8 cellular contexts compared by ENCODE assay signal in genomic region chr12:54417712-54418440, GRCh38. TPM values are rescaled to one million over a fixed set of nuclear protein-coding genes. Genes with fewer than 3 reads are reported as not detected.
A peak's percentile ranks its signal among the peaks of the same experiment; 100 is the strongest.
DNase-seq lines count a peak whose midpoint lies in the region; ATAC-seq, FAIRE-seq and TF ChIP-seq lines count a peak whose summit lies in the region.

No MANE protein-coding gene starts in this region.

- H3K9me3 Mint-ChIP-seq in endothelial cell (ENCODE audit: unreplicated experiment) (no peaks in the 10 kb centered on the region), neural progenitor cell (no peaks in the 10 kb centered on the region)

- H3K4me3 ChIP-seq in SJSA1 (peak overlapping the region; percentile 93), neural progenitor cell (peak overlapping the region; percentile 86)

- H2AFZ ChIP-seq in neural progenitor cell (replicated peaks) = no peak overlapping the region

- peaks cover 19% of the 10 kb centered on the region for H3F3A ChIP-seq in neural progenitor cell (ENCODE audit: low read depth)

- H3K4me1 Mint-ChIP-seq in endothelial cell (ENCODE audit: unreplicated experiment) (peaks cover 73% of the 10 kb centered on the region), neural progenitor cell (peaks cover 34% of the 10 kb centered on the region)

- H3K27me3 Mint-ChIP-seq in endothelial cell (ENCODE audit: unreplicated experiment) (peaks cover 23% of the 10 kb centered on the region), neural progenitor cell (ENCODE audit: insufficient read depth, low read depth) (peaks cover 17% of the 10 kb centered on the region)

- H3K27ac ChIP-seq in SJSA1 (peak overlapping the region; percentile 83), neural progenitor cell (no peak overlapping the region)

- H3K4me1 ChIP-seq in SJSA1 (replicated peaks) = peaks cover 63% of the 10 kb centered on the region
- H3K4me1 ChIP-seq in neural progenitor cell = peaks cover 34% of the 10 kb centered on the region

- H3K4me3 Mint-ChIP-seq in endothelial cell (ENCODE audit: unreplicated experiment) (peak overlapping the region; percentile 99), neural progenitor cell (peak overlapping the region; percentile 95)

- H3K9me3 ChIP-seq in SJSA1 (replicated peaks) = no peaks in the 10 kb centered on the region
- no peaks in the 10 kb centered on the region for H3K9me3 ChIP-seq in neural progenitor cell (ENCODE audit: low read depth)

- H3K79me2 ChIP-seq in neural progenitor cell (ENCODE audit: low read depth) = peaks cover 57% of the 10 kb centered on the region

- peak overlapping the region; percentile 69 for H3K9ac ChIP-seq in neural progenitor cell

- H3K27me3 ChIP-seq in SJSA1 (replicated peaks) (no peaks in the 10 kb centered on the region), neural progenitor cell (no peaks in the 10 kb centered on the region)

- H4K20me1 ChIP-seq in neural progenitor cell (ENCODE audit: low read depth) = peaks cover 25% of the 10 kb centered on the region

- peak overlapping the region; percentile 92 for H3K4me2 ChIP-seq in neural progenitor cell

- peak overlapping the region; percentile 95 for H3K27ac Mint-ChIP-seq in endothelial cell (ENCODE audit: unreplicated experiment)
- peak overlapping the region; percentile 94 for H3K27ac Mint-ChIP-seq in neural progenitor cell

- FAIRE-seq in D721Med (lab: Jason Lieb, UNC) = no peak

- H3K36me3 ChIP-seq in SJSA1 (peaks cover 20% of the 10 kb centered on the region), neural progenitor cell (no peaks in the 10 kb centered on the region)

- DNase-seq in CMK (ENCODE audit: low read depth) (peak; percentile 53), SJSA1 (ENCODE audit: low read depth in 1 of 2, low spot score in 2 of 2) (no peak), endothelial cell (ENCODE audit: low spot score) (peak; percentile 53), neural progenitor cell (ENCODE audit: low spot score) (peak; percentile 53), cerebellum (ENCODE audit: low spot score) (no peak), D721Med (ENCODE audit: insufficient read length, low spot score) (no peak), mucosa of gallbladder (ENCODE audit: low spot score) (no peak)

- TF ChIP-seq CTCF in endothelial cell (IDR thresholded peaks at IDR 0.05; ENCODE audit: unreplicated experiment) (no peak), neural progenitor cell (IDR thresholded peaks at IDR 0.05) (no peak), D721Med (IDR thresholded peaks at IDR 0.05; ENCODE audit: insufficient read depth, missing control alignments) (no peak)

- ATAC-seq in GM21529 (IDR thresholded peaks at IDR 0.05; ENCODE audit: unreplicated experiment) = no peak

- H3K36me3 Mint-ChIP-seq in endothelial cell (ENCODE audit: low read depth, unreplicated experiment) = peaks cover 17% of the 10 kb centered on the region
- no peaks in the 10 kb centered on the region for H3K36me3 Mint-ChIP-seq in neural progenitor cell

RNA-seq across cellular contexts. Expression of gene ITGA5, which starts 1.2 kb away (rescaled TPM):
- 78.9 and 99.4 TPM in 2 replicates for total RNA-seq in SJSA1 (2014; rRNA removed; shearing (Covaris generic))
- total RNA-seq in endothelial cell (ENCODE audit: unreplicated experiment) (688 TPM), neural progenitor cell (ENCODE audit: low replicate concordance) (37.7 and 70.8 TPM in 2 replicates), cerebellum (9.9 TPM), mucosa of gallbladder (39.3 TPM)

RNA-seq across cellular contexts. Expression of gene ZNF385A, which starts 33.3 kb away (rescaled TPM):
- total RNA-seq in SJSA1 (2014; rRNA removed; shearing (Covaris generic)) = 0.31 and 0.42 TPM in 2 replicates
- total RNA-seq in endothelial cell (ENCODE audit: unreplicated experiment) = 15.6 TPM
- total RNA-seq in neural progenitor cell (ENCODE audit: low replicate concordance) = 6.2 and 7.2 TPM in 2 replicates
- 1.7 TPM for total RNA-seq in cerebellum
- total RNA-seq in mucosa of gallbladder = 11.4 TPM

RNA-seq across cellular contexts. Expression of gene GPR84, which starts 53.6 kb away (rescaled TPM):
- total RNA-seq in SJSA1 (2014; rRNA removed; shearing (Covaris generic)) = not detected in 2 replicates
- total RNA-seq in endothelial cell (ENCODE audit: unreplicated experiment) = 0.41 TPM
- total RNA-seq in neural progenitor cell (ENCODE audit: low replicate concordance) = not detected in 2 replicates
- 0.36 TPM for total RNA-seq in cerebellum
- 1.8 TPM for total RNA-seq in mucosa of gallbladder

RNA-seq across cellular contexts. Expression of gene GTSF1, which starts 55.5 kb away (rescaled TPM):
- not detected in 2 replicates for total RNA-seq in SJSA1 (2014; rRNA removed; shearing (Covaris generic))
- total RNA-seq in endothelial cell (ENCODE audit: unreplicated experiment) = not detected
- total RNA-seq in neural progenitor cell (ENCODE audit: low replicate concordance) = not detected in 2 replicates
- not detected for total RNA-seq in cerebellum
- total RNA-seq in mucosa of gallbladder = 0.40 TPM

Comparison
In these comparisons a context has a peak if more than half of its experiments do, and no peak if none do; other contexts are left out.
1. DNase-seq: peak in CMK (single experiment), endothelial cell (single experiment) and neural progenitor cell (single experiment); none in SJSA1 (0 of 2), cerebellum (single experiment), D721Med (single experiment) and mucosa of gallbladder (single experiment).